ENCODE assay signal across 1 cellular context in genomic region chr5:137900925-137901817, GRCh38.
TF ChIP-seq lines count a peak whose summit lies in the region.

No MANE protein-coding gene starts in this region.

TF ChIP-seq in HepG2, 621 proteins besides CTCF, POLR2A, EP300 and RAD21 (continued from another document and continues in another):
- TF ChIP-seq PRDM15 (CRISPR knock-in tag; IDR thresholded peaks at IDR 0.05), result no peak
- no peak for TF ChIP-seq THYN1 (CRISPR knock-in tag; IDR thresholded peaks at IDR 0.05; ENCODE audit: borderline replicate concordance, low read depth)
- TF ChIP-seq, protein P1, sequence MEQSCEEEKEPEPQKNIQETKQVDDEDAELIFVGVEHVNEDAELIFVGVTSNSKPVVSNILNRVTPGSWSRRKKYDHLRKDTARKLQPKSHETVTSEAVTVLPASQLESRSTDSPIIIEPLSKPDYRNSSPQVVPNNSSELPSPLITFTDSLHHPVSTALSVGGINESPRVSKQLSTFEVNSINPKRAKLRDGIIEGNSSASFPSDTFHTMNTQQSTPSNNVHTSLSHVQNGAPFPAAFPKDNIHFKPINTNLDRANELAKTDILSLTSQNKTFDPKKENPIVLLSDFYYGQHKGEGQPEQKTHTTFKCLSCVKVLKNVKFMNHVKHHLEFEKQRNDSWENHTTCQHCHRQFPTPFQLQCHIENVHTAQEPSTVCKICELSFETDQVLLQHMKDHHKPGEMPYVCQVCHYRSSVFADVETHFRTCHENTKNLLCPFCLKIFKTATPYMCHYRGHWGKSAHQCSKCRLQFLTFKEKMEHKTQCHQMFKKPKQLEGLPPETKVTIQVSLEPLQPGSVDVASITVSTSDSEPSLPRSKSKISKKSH (CRISPR knock-in tag; IDR thresholded peaks at IDR 0.05; ENCODE audit: borderline replicate concordance), result no peak
- TF ChIP-seq SALL1 (CRISPR knock-in tag; IDR thresholded peaks at IDR 0.05), result peak; percentile 20; the same call in 1 of the 2 replicates
- TF ChIP-seq FOXP4 (CRISPR knock-in tag; IDR thresholded peaks at IDR 0.05), result peak; percentile 62
- TF ChIP-seq, protein P2, sequence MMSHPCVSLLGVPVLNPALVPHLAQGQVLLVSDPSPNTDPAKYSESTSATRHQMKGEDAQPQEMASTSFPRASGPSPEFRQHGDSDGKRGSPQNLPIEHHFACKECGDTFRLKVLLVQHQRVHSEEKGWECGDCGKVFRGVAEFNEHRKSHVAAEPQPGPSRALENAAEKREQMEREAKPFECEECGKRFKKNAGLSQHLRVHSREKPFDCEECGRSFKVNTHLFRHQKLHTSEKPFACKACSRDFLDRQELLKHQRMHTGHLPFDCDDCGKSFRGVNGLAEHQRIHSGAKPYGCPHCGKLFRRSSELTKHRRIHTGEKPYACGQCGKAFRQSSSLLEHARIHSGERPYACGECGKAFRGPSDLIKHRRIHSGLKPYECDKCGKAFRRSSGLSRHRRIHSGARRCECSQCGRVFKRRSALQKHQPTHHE (CRISPR knock-in tag; IDR thresholded peaks at IDR 0.05; ENCODE audit: borderline replicate concordance), result no peak
- TF ChIP-seq NFRKB (IDR thresholded peaks at IDR 0.05), result no peak
- TF ChIP-seq RXRB (CRISPR knock-in tag; IDR thresholded peaks at IDR 0.05; ENCODE audit: borderline replicate concordance), result peak; percentile 50; the same call in 1 of the 2 replicates
- no peak for TF ChIP-seq HNF1A (IDR thresholded peaks at IDR 0.05; ENCODE audit: low read depth)
- peak; percentile 23; the same call in 1 of the 2 replicates for TF ChIP-seq HNF1A (CRISPR knock-in tag; IDR thresholded peaks at IDR 0.05; ENCODE audit: borderline replicate concordance)
- no peak for TF ChIP-seq JDP2 (CRISPR knock-in tag; IDR thresholded peaks at IDR 0.05; ENCODE audit: borderline replicate concordance)
- 0 out of 2 replicates have a peak, but pooled peaks have one; percentile 29 for TF ChIP-seq PPARG (CRISPR knock-in tag; conservative IDR thresholded peaks at IDR 0.05)
- 0 out of 2 replicates have a peak, but pooled peaks have one; percentile 32 for TF ChIP-seq DPF2 (CRISPR knock-in tag; IDR thresholded peaks at IDR 0.05; ENCODE audit: borderline replicate concordance, low read depth)
- no peak for TF ChIP-seq KDM6A (CRISPR knock-in tag; IDR thresholded peaks at IDR 0.05; ENCODE audit: low read depth)
- TF ChIP-seq HHEX (CRISPR knock-in tag; IDR thresholded peaks at IDR 0.05), result no peak
- no peak for TF ChIP-seq ZNF7 (CRISPR knock-in tag; IDR thresholded peaks at IDR 0.05)
- no peak for TF ChIP-seq RBAK (CRISPR knock-in tag; IDR thresholded peaks at IDR 0.05)
- no peak for TF ChIP-seq PHF20 (CRISPR knock-in tag; IDR thresholded peaks at IDR 0.05)
- no peak for TF ChIP-seq HNRNPH1 (optimal IDR thresholded peaks at IDR 0.05; ENCODE audit: low read depth, low read length)
- TF ChIP-seq SIN3A (IDR thresholded peaks at IDR 0.05; ENCODE audit: borderline replicate concordance, low read depth, low read length), result no peak
- no peak for TF ChIP-seq ZNF552 (CRISPR knock-in tag; IDR thresholded peaks at IDR 0.05; ENCODE audit: borderline replicate concordance)
- no peak for TF ChIP-seq REL (CRISPR knock-in tag; conservative IDR thresholded peaks at IDR 0.05)
- TF ChIP-seq SOX13 (IDR thresholded peaks at IDR 0.05), result no peak; the same call in 1 of the 2 replicates
- peak in 1 of 2 experiments; percentile 86; a peak in 2 of 4 replicates for TF ChIP-seq SOX13 (CRISPR knock-in tag; conservative IDR thresholded peaks at IDR 0.05 in 1 of 2, IDR thresholded peaks at IDR 0.05 in 1 of 2)
- TF ChIP-seq ISL2 (CRISPR knock-in tag; IDR thresholded peaks at IDR 0.05), result peak; percentile 84
- no peak for TF ChIP-seq ZNF724P (CRISPR knock-in tag; IDR thresholded peaks at IDR 0.05; ENCODE audit: borderline replicate concordance)
- no peak for TF ChIP-seq ZNF230 (CRISPR knock-in tag; IDR thresholded peaks at IDR 0.05)
- TF ChIP-seq HBP1 (CRISPR knock-in tag; IDR thresholded peaks at IDR 0.05; ENCODE audit: low read depth), result no peak
- no peak for TF ChIP-seq ZNF570 (CRISPR knock-in tag; IDR thresholded peaks at IDR 0.05; ENCODE audit: borderline replicate concordance)
- no peak for TF ChIP-seq ZNF619 (CRISPR knock-in tag; IDR thresholded peaks at IDR 0.05)
- TF ChIP-seq ZNF614 (CRISPR knock-in tag; IDR thresholded peaks at IDR 0.05; ENCODE audit: borderline replicate concordance), result no peak
- no peak for TF ChIP-seq ZNF484 (CRISPR knock-in tag; IDR thresholded peaks at IDR 0.05; ENCODE audit: borderline replicate concordance, low read depth)
- no peak for TF ChIP-seq MAFK (conservative IDR thresholded peaks at IDR 0.05 in 1 of 2, IDR thresholded peaks at IDR 0.05 in 1 of 2; ENCODE audit: low read length in 2 of 2)
- no peak for TF ChIP-seq HNRNPUL1 (IDR thresholded peaks at IDR 0.05; ENCODE audit: low read depth, low read length)
- TF ChIP-seq FOXA3 (CRISPR knock-in tag; IDR thresholded peaks at IDR 0.05), result peak; percentile 57; the same call in 1 of the 2 replicates
- no peak for TF ChIP-seq ZNF713 (CRISPR knock-in tag; IDR thresholded peaks at IDR 0.05)
- no peak for TF ChIP-seq SP2 (CRISPR knock-in tag; IDR thresholded peaks at IDR 0.05)
- TF ChIP-seq NCOA2 (CRISPR knock-in tag; IDR thresholded peaks at IDR 0.05), result peak; percentile 71
- no peak for TF ChIP-seq ZBTB8A (CRISPR knock-in tag; IDR thresholded peaks at IDR 0.05; ENCODE audit: borderline replicate concordance, low read depth)
- no peak for TF ChIP-seq TERF1 (CRISPR knock-in tag; IDR thresholded peaks at IDR 0.05)
- no peak for TF ChIP-seq ONECUT2 (CRISPR knock-in tag; IDR thresholded peaks at IDR 0.05)
- TF ChIP-seq NR2F6 (IDR thresholded peaks at IDR 0.05), result 0 out of 2 replicates have a peak, but pooled peaks have one; percentile 21
- TF ChIP-seq NR2F6 (CRISPR knock-in tag; IDR thresholded peaks at IDR 0.05), result peak; percentile 39; the same call in 1 of the 2 replicates
- TF ChIP-seq GTF3A (CRISPR knock-in tag; conservative IDR thresholded peaks at IDR 0.05), result no peak
- no peak for TF ChIP-seq ZBTB20 (CRISPR knock-in tag; IDR thresholded peaks at IDR 0.05; ENCODE audit: borderline replicate concordance, low read depth)
- no peak for TF ChIP-seq MAF1 (CRISPR knock-in tag; IDR thresholded peaks at IDR 0.05; ENCODE audit: borderline replicate concordance)
- no peak for TF ChIP-seq ZNF792 (CRISPR knock-in tag; IDR thresholded peaks at IDR 0.05)
- TF ChIP-seq, protein P3, sequence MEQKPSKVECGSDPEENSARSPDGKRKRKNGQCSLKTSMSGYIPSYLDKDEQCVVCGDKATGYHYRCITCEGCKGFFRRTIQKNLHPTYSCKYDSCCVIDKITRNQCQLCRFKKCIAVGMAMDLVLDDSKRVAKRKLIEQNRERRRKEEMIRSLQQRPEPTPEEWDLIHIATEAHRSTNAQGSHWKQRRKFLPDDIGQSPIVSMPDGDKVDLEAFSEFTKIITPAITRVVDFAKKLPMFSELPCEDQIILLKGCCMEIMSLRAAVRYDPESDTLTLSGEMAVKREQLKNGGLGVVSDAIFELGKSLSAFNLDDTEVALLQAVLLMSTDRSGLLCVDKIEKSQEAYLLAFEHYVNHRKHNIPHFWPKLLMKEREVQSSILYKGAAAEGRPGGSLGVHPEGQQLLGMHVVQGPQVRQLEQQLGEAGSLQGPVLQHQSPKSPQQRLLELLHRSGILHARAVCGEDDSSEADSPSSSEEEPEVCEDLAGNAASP (CRISPR knock-in tag; IDR thresholded peaks at IDR 0.05; ENCODE audit: borderline replicate concordance), result 0 out of 2 replicates have a peak, but pooled peaks have one; percentile 12
- TF ChIP-seq ZNF431 (CRISPR knock-in tag; IDR thresholded peaks at IDR 0.05; ENCODE audit: borderline replicate concordance, low read depth), result no peak
- 0 out of 2 replicates have a peak, but pooled peaks have one; percentile 26 for TF ChIP-seq MED1 (CRISPR knock-in tag; IDR thresholded peaks at IDR 0.05)
- no peak for TF ChIP-seq RBM39 (IDR thresholded peaks at IDR 0.05; ENCODE audit: low read depth, low read length, poor library complexity, severe bottlenecking)
- TF ChIP-seq KLF16 (CRISPR knock-in tag; IDR thresholded peaks at IDR 0.05), result no peak
